Comparison of ENCODE assay signal across 8 cellular contexts in genomic region chr7:140176811-140177702, GRCh38. TPM values are rescaled to one million over a fixed set of nuclear protein-coding genes. Genes with fewer than 3 reads are reported as not detected.
DNase-seq lines count a peak whose midpoint lies in the region; ATAC-seq and TF ChIP-seq lines count a peak whose summit lies in the region.

Gene KDM7A, minus strand, starts transcription at chr7:140176983. Its CDS starts 46 bp downstream, at chr7:140176937.

- WGBS in spleen, 5 donors: 0 to 1% (median 0%) methylated on average over 31 to 132 of the region's 132 CpGs

- H3K79me2 ChIP-seq in ACC112 (ENCODE audit: control insufficient read depth, insufficient read depth, low read length, unreplicated experiment): peaks cover 4% of the 10 kb centered on the region

- H3K27ac ChIP-seq in ACC112 (ENCODE audit: low read depth, low read length) (peak within 1 kb of the TSS; percentile 79), spleen (peak within 1 kb of the TSS; percentile 85 to 100 (median 98))

- peak; percentile 79 for DNase-seq in NCI-H226
- DNase-seq in activated CD4-positive, CD25-positive, alpha-beta regulatory T cell (lab: John Stamatoyannopoulos, UW): peak; percentile 76 to 87 (median 80)
- peak; percentile 88 to 97 for DNase-seq in cardiac fibroblast (ENCODE audit: low read depth in 2 of 2)
- DNase-seq in islet precursor cell: peak; percentile 93
- DNase-seq in spleen: peak; percentile 99

- ATAC-seq in GM18873 (IDR thresholded peaks at IDR 0.05; ENCODE audit: low FRiP score, unreplicated experiment) (peak; percentile 40), HG03135 (IDR thresholded peaks at IDR 0.05; ENCODE audit: unreplicated experiment) (peak; percentile 76)

- H3K4me1 ChIP-seq in ACC112 (ENCODE audit: control insufficient read depth, insufficient read depth, low read length, unreplicated experiment) (no peaks in the 10 kb centered on the region), spleen (peaks cover 10 to 48% (median 28%) of the 10 kb centered on the region in 6 donors)

- H3K9me3 ChIP-seq in spleen: peaks cover 0 to 4% (median 0%) of the 10 kb centered on the region in 8 donors

- peak in 2 of 3 donors; percentile 75 to 76 for TF ChIP-seq POLR2A in spleen (IDR thresholded peaks at IDR 0.05)

- H3K27me3 ChIP-seq in ACC112 (ENCODE audit: insufficient read depth, low read length): peaks cover 15% of the 10 kb centered on the region
- peaks cover 0 to 7% (median 0%) of the 10 kb centered on the region in 7 donors for H3K27me3 ChIP-seq in spleen (replicated peaks in 1 of 7)

- H3K4me3 ChIP-seq in ACC112 (ENCODE audit: low read depth, low read length): peak within 1 kb of the TSS; percentile 93
- peak within 1 kb of the TSS; percentile 67 to 69 for H3K4me3 ChIP-seq in cardiac fibroblast (replicated peaks in 1 of 2; ENCODE audit: low read depth in 2 of 2, low read length in 2 of 2)
- peak within 1 kb of the TSS; percentile 56 to 91 (median 70) for H3K4me3 ChIP-seq in spleen

- H2AFZ ChIP-seq in ACC112 (ENCODE audit: low read length, unreplicated experiment): peak within 1 kb of the TSS; percentile 94

- H3K36me3 ChIP-seq in ACC112 (ENCODE audit: insufficient read depth, low read length) (no peaks in the 10 kb centered on the region), spleen (no peaks in the 10 kb centered on the region)

- TF ChIP-seq CTCF in cardiac fibroblast (IDR thresholded peaks at IDR 0.05; ENCODE audit: low read depth, low read length): no peak
- TF ChIP-seq CTCF in spleen (IDR thresholded peaks at IDR 0.05 in 8 of 11, conservative IDR thresholded peaks at IDR 0.05 in 3 of 11): peak in 3 of 11 experiments; percentile 13 to 26 (median 20)

- intact Hi-C loops in spleen (cut with DNase I; ENCODE audit: low total_unique reads): loop anchor here (5.0 kb wide), 1 partner anchor 55 kb away; no protein-coding TSS in a partner anchor

RNA-seq across cellular contexts. Expression of gene KDM7A, which starts in this region (rescaled TPM):
- total RNA-seq in spleen: 10 to 100 TPM; 21.4 to 41.5 (median 25.5) TPM
- 1 to 10 TPM; 2.5 to 3.7 (median 2.7) TPM for polyA plus RNA-seq in spleen

Comparison
In these comparisons a context has a peak if more than half of its experiments do, and no peak if none do; other contexts are left out.
1. Peak in every context shown above with its lines: DNase-seq, ATAC-seq, H3K4me3 ChIP-seq and H3K27ac ChIP-seq.